ENCODE assay signal across 3 cellular contexts in the genomic region with DNA sequence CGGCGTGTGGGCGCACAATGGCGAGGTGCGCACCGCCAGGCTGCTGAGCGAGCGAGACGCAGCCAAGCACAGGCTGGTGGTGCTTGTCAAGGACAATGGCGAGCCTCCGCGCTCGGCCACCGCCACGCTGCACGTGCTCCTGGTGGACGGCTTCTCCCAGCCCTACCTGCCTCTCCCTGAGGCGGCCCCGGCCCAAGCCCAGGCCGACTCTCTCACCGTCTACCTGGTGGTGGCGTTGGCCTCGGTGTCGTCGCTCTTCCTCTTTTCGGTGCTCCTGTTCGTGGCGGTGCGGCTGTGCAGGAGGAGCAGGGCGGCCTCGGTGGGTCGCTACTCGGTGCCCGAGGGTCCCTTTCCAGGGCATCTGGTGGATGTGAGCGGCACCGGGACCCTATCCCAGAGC. TPM values are rescaled to one million over a fixed set of nuclear protein-coding genes. Genes with fewer than 3 reads are reported as not detected.
"Had no signal": no experiment of that assay in that cellular context is flagged by ENCODE, and none has a peak within 500 bp of the region (broad histone marks: within the 10 kb centered on the region; RNA-seq: fewer than 3 reads in every experiment).

No MANE protein-coding gene starts in this region.

RNA-seq across cellular contexts. Expression of a gene that starts 2.2 kb away (rescaled TPM):
- total RNA-seq: naive thymus-derived CD8-positive, alpha-beta T cell; natural killer cell; natural killer cell treated with Interleukin-12 subunit alpha and Interleukin-12 subunit beta and Interleukin-15 and Interleukin-18, amount 100 ng/mL, for 72 hours had no signal

RNA-seq across cellular contexts. Expression of a gene that starts 17.1 kb away (rescaled TPM):
- total RNA-seq: natural killer cell; natural killer cell treated with Interleukin-12 subunit alpha and Interleukin-12 subunit beta and Interleukin-15 and Interleukin-18, amount 100 ng/mL, for 72 hours had no signal

RNA-seq across cellular contexts. Expression of a gene that starts 20.3 kb away (rescaled TPM):
- total RNA-seq: naive thymus-derived CD8-positive, alpha-beta T cell; natural killer cell; natural killer cell treated with Interleukin-12 subunit alpha and Interleukin-12 subunit beta and Interleukin-15 and Interleukin-18, amount 100 ng/mL, for 72 hours had no signal

RNA-seq across cellular contexts. Expression of a gene that starts 25.5 kb away (rescaled TPM):
- total RNA-seq: naive thymus-derived CD8-positive, alpha-beta T cell; natural killer cell; natural killer cell treated with Interleukin-12 subunit alpha and Interleukin-12 subunit beta and Interleukin-15 and Interleukin-18, amount 100 ng/mL, for 72 hours had no signal

RNA-seq across cellular contexts. Expression of a gene that starts 30.1 kb away (rescaled TPM):
- total RNA-seq: naive thymus-derived CD8-positive, alpha-beta T cell; natural killer cell; natural killer cell treated with Interleukin-12 subunit alpha and Interleukin-12 subunit beta and Interleukin-15 and Interleukin-18, amount 100 ng/mL, for 72 hours had no signal
